In the genomic region with DNA sequence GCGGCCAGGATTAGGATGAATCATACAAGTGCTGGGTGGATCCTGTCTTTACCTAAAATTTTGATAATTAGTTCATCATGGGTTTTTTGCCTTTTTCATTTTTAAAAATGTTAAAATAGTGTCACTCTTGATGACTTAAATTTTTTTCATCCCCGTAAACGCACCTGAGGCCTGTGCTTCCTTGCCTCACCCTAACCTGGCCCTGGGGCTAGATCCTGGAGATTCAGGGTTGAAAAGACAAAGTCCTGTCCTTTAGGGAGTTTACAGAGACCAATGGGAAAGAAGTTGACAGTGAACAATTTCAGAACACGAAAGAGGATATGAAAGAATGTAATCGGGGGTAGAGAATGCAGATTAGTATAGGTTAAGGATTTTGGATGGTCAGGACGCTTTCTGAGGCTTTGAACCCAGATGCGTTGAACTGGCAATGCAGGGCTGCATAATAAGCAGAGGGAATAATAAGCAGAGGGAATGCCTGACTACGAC, we compare ENCODE assay signal across 8 cellular contexts. TPM values are rescaled to one million over a fixed set of nuclear protein-coding genes. Genes with fewer than 3 reads are reported as not detected.
A peak's percentile ranks its signal among the peaks of the same experiment; 100 is the strongest.
DNase-seq lines count a peak whose midpoint lies in the region; ATAC-seq and TF ChIP-seq lines count a peak whose summit lies in the region.

No MANE protein-coding gene starts in this region.

- H3K79me2 ChIP-seq in smooth muscle cell (ENCODE audit: low read depth) = peaks cover 56% of the 10 kb centered on the region

- H3K4me3 ChIP-seq in BJ (ENCODE audit: low read depth, low read length) (peak overlapping the region; percentile 70), SJCRH30 (peak overlapping the region; percentile 92), fibroblast of villous mesenchyme (ENCODE audit: low read depth, low read length) (peak overlapping the region; percentile 85), smooth muscle cell (peak overlapping the region; percentile 99)

- H3K36me3 ChIP-seq in BJ (ENCODE audit: control insufficient read depth, insufficient read depth, low read length) = no peaks in the 10 kb centered on the region
- peaks cover 41% of the 10 kb centered on the region for H3K36me3 ChIP-seq in SJCRH30
- H3K36me3 ChIP-seq in smooth muscle cell (ENCODE audit: low read depth) = no peaks in the 10 kb centered on the region

- DNase-seq in BJ (ENCODE audit: low read depth) (no peak), SJCRH30 (peak; percentile 6 to 44), fibroblast of villous mesenchyme (ENCODE audit: low read depth) (no peak), smooth muscle cell (lab: John Stamatoyannopoulos, UW; ENCODE audit: unreplicated experiment) (no peak), cortex of kidney (lab: John Stamatoyannopoulos, UW) (no peak)
- DNase-seq in central memory CD4-positive, alpha-beta T cell = no peak

- no peaks in the 10 kb centered on the region for H3K9me3 ChIP-seq in SJCRH30 (replicated peaks)
- H3K9me3 ChIP-seq in smooth muscle cell (replicated peaks; ENCODE audit: low read depth) = no peaks in the 10 kb centered on the region

- no peak overlapping the region for H2AFZ ChIP-seq in smooth muscle cell (ENCODE audit: low read depth)

- H3K4me1 ChIP-seq in SJCRH30 (peaks cover 5% of the 10 kb centered on the region), smooth muscle cell (ENCODE audit: low read depth) (peaks cover 38% of the 10 kb centered on the region)

- POLR2A ChIA-PET in BJ (lab: Charles Lee) = no interaction called here

- CTCF ChIA-PET in BJ (lab: Yijun Ruan, JAX) = no interaction called here

- H3K4me2 ChIP-seq in smooth muscle cell = peak overlapping the region; percentile 99

- peaks cover 35% of the 10 kb centered on the region for H4K20me1 ChIP-seq in smooth muscle cell (ENCODE audit: low read depth)

- TF ChIP-seq CTCF in BJ (IDR thresholded peaks at IDR 0.05; ENCODE audit: insufficient read depth, low read depth, low read length) = no peak
- TF ChIP-seq CTCF in fibroblast of villous mesenchyme (IDR thresholded peaks at IDR 0.05; ENCODE audit: insufficient read depth, low read depth, low read length) = no peak
- TF ChIP-seq CTCF in smooth muscle cell (IDR thresholded peaks at IDR 0.05; ENCODE audit: borderline replicate concordance, insufficient read depth, poor library complexity, severe bottlenecking) = no peak

- peak overlapping the region; percentile 95 for H3K27ac ChIP-seq in SJCRH30
- peak overlapping the region; percentile 81 for H3K27ac ChIP-seq in smooth muscle cell (ENCODE audit: low read depth)

- H3F3A ChIP-seq in smooth muscle cell (ENCODE audit: low read depth) = peaks cover 8% of the 10 kb centered on the region

- 4% methylated on average over 8 of the region's 8 CpGs for WGBS in smooth muscle cell (ENCODE audit: low lambda C conversion rate)

- ATAC-seq in GM18861 (IDR thresholded peaks at IDR 0.05; ENCODE audit: unreplicated experiment) = peak; percentile 28
- peak; percentile 31 for ATAC-seq in HG03064 (IDR thresholded peaks at IDR 0.05; ENCODE audit: low read depth, unreplicated experiment)

- no peaks in the 10 kb centered on the region for H3K27me3 ChIP-seq in BJ (ENCODE audit: control insufficient read depth, insufficient read depth, low read length)
- no peaks in the 10 kb centered on the region for H3K27me3 ChIP-seq in SJCRH30
- no peaks in the 10 kb centered on the region for H3K27me3 ChIP-seq in smooth muscle cell (ENCODE audit: low read depth)

- peak overlapping the region; percentile 55 for H3K9ac ChIP-seq in smooth muscle cell (ENCODE audit: low read depth)

RNA-seq across cellular contexts. Expression of gene FBXO5, which starts 1.6 kb away (rescaled TPM):
- polyA plus RNA-seq in BJ (2011; rRNA removed) (4.8 and 9.7 TPM in 2 replicates), smooth muscle cell (8.0 and 9.2 TPM in 2 replicates)
- polyA minus RNA-seq in BJ (2011; rRNA and poly(A)+ RNA removed) = 2.2 and 3.9 TPM in 2 replicates
- 101 and 114 TPM in 2 replicates for total RNA-seq in SJCRH30 (2014; rRNA removed; shearing (Covaris generic))
- total RNA-seq in fibroblast of villous mesenchyme (15.5 and 22.5 TPM in 2 replicates), smooth muscle cell (10.7 and 11.4 TPM in 2 replicates)

RNA-seq across cellular contexts. Expression of gene MTRF1L, which starts 18.1 kb away (rescaled TPM):
- polyA plus RNA-seq in BJ (2011; rRNA removed) (8.1 and 16.0 TPM in 2 replicates), smooth muscle cell (14.1 and 14.8 TPM in 2 replicates)
- polyA minus RNA-seq in BJ (2011; rRNA and poly(A)+ RNA removed) = 3.9 and 6.0 TPM in 2 replicates
- total RNA-seq in SJCRH30 (2014; rRNA removed; shearing (Covaris generic)) = 23.7 and 26.0 TPM in 2 replicates
- total RNA-seq in fibroblast of villous mesenchyme (19.3 and 28.9 TPM in 2 replicates), smooth muscle cell (19.2 and 21.1 TPM in 2 replicates)

Comparison
In these comparisons a context has a peak if more than half of its experiments do, and no peak if none do; other contexts are left out.
1. DNase-seq: peak in SJCRH30 (2 of 2); none in BJ (single experiment), fibroblast of villous mesenchyme (single experiment), smooth muscle cell (single experiment), central memory CD4-positive, alpha-beta T cell (single experiment) and cortex of kidney (single experiment).
2. Peak in every context shown above with its lines, with median percentiles within 50 percentile points of each other: H3K4me3 ChIP-seq.